1 cellular context compared by ENCODE assay signal in genomic region chr1:235647537-235647936, GRCh38.
TF ChIP-seq lines count a peak whose summit lies in the region.
"Not testable (repeated sequence)": the region's sequence is repeated elsewhere in the genome, so short reads cannot be mapped to it uniquely, and the experiment has no call there.

No MANE protein-coding gene starts in this region.

TF ChIP-seq in HepG2, 621 proteins besides CTCF, POLR2A, EP300 and RAD21 (continued from another document and continues in another):
- TF ChIP-seq ZNF691 (CRISPR knock-in tag; IDR thresholded peaks at IDR 0.05; ENCODE audit: borderline replicate concordance, low read depth) (peak; percentile 87; the same call in 1 of the 2 replicates), RXRB (CRISPR knock-in tag; IDR thresholded peaks at IDR 0.05; ENCODE audit: borderline replicate concordance) (peak; percentile 84), ZNF18 (CRISPR knock-in tag; IDR thresholded peaks at IDR 0.05; ENCODE audit: insufficient replicate concordance) (peak; percentile 93), ZNF788 (CRISPR knock-in tag; IDR thresholded peaks at IDR 0.05; ENCODE audit: borderline replicate concordance) (peak; percentile 56; the same call in 1 of the 2 replicates), ZBTB7A (CRISPR knock-in tag; IDR thresholded peaks at IDR 0.05) (0 out of 2 replicates have a peak, but pooled peaks have one; percentile 45), AKAP8 (CRISPR knock-in tag; IDR thresholded peaks at IDR 0.05) (0 out of 2 replicates have a peak, but pooled peaks have one; percentile 28), ZNF770 (CRISPR knock-in tag; IDR thresholded peaks at IDR 0.05) (peak; percentile 97), ZNF580 (CRISPR knock-in tag; IDR thresholded peaks at IDR 0.05; ENCODE audit: borderline replicate concordance, low read depth) (peak; percentile 87), ZNF224 (CRISPR knock-in tag; IDR thresholded peaks at IDR 0.05) (peak; percentile 93), ZNF280D (CRISPR knock-in tag; IDR thresholded peaks at IDR 0.05) (peak; percentile 100), DMAP1 (CRISPR knock-in tag; IDR thresholded peaks at IDR 0.05) (peak; percentile 70; the same call in 1 of the 2 replicates), BRF2 (CRISPR knock-in tag; IDR thresholded peaks at IDR 0.05) (0 out of 2 replicates have a peak, but pooled peaks have one; percentile 55), ZHX1 (CRISPR knock-in tag; IDR thresholded peaks at IDR 0.05; ENCODE audit: low read depth) (peak; percentile 60; the same call in 1 of the 2 replicates), GMEB1 (CRISPR knock-in tag; IDR thresholded peaks at IDR 0.05; ENCODE audit: borderline replicate concordance) (peak; percentile 21; the same call in 1 of the 2 replicates), ZBTB3 (CRISPR knock-in tag; IDR thresholded peaks at IDR 0.05; ENCODE audit: borderline replicate concordance, low read depth) (peak; percentile 98; the same call in 1 of the 2 replicates), NR0B2 (CRISPR knock-in tag; IDR thresholded peaks at IDR 0.05) (0 out of 2 replicates have a peak, but pooled peaks have one; percentile 41), PAXIP1 (CRISPR knock-in tag; conservative IDR thresholded peaks at IDR 0.05) (peak; percentile 93), HOMEZ (CRISPR knock-in tag; IDR thresholded peaks at IDR 0.05; ENCODE audit: low read depth) (peak; percentile 68; the same call in 1 of the 2 replicates), MIXL1 (CRISPR knock-in tag; IDR thresholded peaks at IDR 0.05) (peak; percentile 81; the same call in 1 of the 2 replicates), FOSL2 (CRISPR knock-in tag; IDR thresholded peaks at IDR 0.05) (peak; percentile 56), CREM (IDR thresholded peaks at IDR 0.05) (peak; percentile 55), ZNF160 (CRISPR knock-in tag; IDR thresholded peaks at IDR 0.05) (peak; percentile 74; the same call in 1 of the 2 replicates), ZNF687 (CRISPR knock-in tag; IDR thresholded peaks at IDR 0.05) (peak; percentile 64; the same call in 1 of the 2 replicates), SALL1 (CRISPR knock-in tag; IDR thresholded peaks at IDR 0.05) (peak; percentile 88)
- not testable (repeated sequence) for TF ChIP-seq CREM (CRISPR knock-in tag; IDR thresholded peaks at IDR 0.05)
